ENCODE assay signal across 10 cellular contexts in genomic region chr22:30327864-30328345, GRCh38. TPM values are rescaled to one million over a fixed set of nuclear protein-coding genes. Genes with fewer than 3 reads are reported as not detected.
A peak's percentile ranks its signal among the peaks of the same experiment; 100 is the strongest.
DNase-seq lines count a peak whose midpoint lies in the region; ATAC-seq, FAIRE-seq and TF ChIP-seq lines count a peak whose summit lies in the region.
"Had no signal": no experiment of that assay in that cellular context is flagged by ENCODE, and none has a peak within 500 bp of the region (broad histone marks: within the 10 kb centered on the region; RNA-seq: fewer than 3 reads in every experiment).

No MANE protein-coding gene starts in this region.

- no peak for FAIRE-seq in H54 (lab: Jason Lieb, UNC)

- TF ChIP-seq CTCF in left lung (IDR thresholded peaks at IDR 0.05) = no peak
- peak; percentile 12 for TF ChIP-seq CTCF in upper lobe of right lung (IDR thresholded peaks at IDR 0.05)

- intact Hi-C loops in left lung (cut with DNase I) (no loop called here), upper lobe of right lung (cut with DNase I) (no loop called here)

- H3K9me3 Mint-ChIP-seq in activated naive CD4-positive, alpha-beta T cell treated with anti-CD3 and anti-CD28 coated beads, Interleukin-2, amount 10 ng/mL, durations not matched to agents 7 days and 5 days = peaks cover 4% of the 10 kb centered on the region
- no peaks in the 10 kb centered on the region for H3K9me3 Mint-ChIP-seq in activated naive CD4-positive, alpha-beta T cell treated with anti-CD3 and anti-CD28 coated beads, Interleukin-2, amount 50 U/mL, for 72 hours

- H3K4me3 Mint-ChIP-seq in activated naive CD4-positive, alpha-beta T cell treated with anti-CD3 and anti-CD28 coated beads, Interleukin-2, amount 10 ng/mL, durations not matched to agents 7 days and 5 days = peak overlapping the region; percentile 65

- H3K27me3 Mint-ChIP-seq in activated naive CD4-positive, alpha-beta T cell treated with anti-CD3 and anti-CD28 coated beads, Interleukin-2, amount 10 ng/mL, durations not matched to agents 7 days and 5 days = no peaks in the 10 kb centered on the region

- ATAC-seq in activated naive CD4-positive, alpha-beta T cell treated with anti-CD3 and anti-CD28 coated beads, Interleukin-2, amount 50 U/mL, for 72 hours = no peak
- ATAC-seq in left lung = peak; percentile 51
- ATAC-seq in upper lobe of right lung = no peak
- no peak for ATAC-seq in GM21786 (IDR thresholded peaks at IDR 0.05; ENCODE audit: unreplicated experiment)

- CTCF ChIA-PET in activated naive CD4-positive, alpha-beta T cell treated with anti-CD3 and anti-CD28 coated beads, Interleukin-2, amount 10 ng/mL, durations not matched to agents 7 days and 5 days (lab: Charles Lee) = interaction anchor here (0.8 to 7.4 kb wide), 3 partner anchors 15 to 39 kb away, joined by 3 to 62 read pairs (median 3); partner anchors contain the start of gene CASTOR1

- H3K4me3 ChIP-seq in left lung (no peak overlapping the region), upper lobe of right lung (no peak overlapping the region)
- H3K4me3 ChIP-seq: lung had no signal

- H3K36me3 Mint-ChIP-seq in activated naive CD4-positive, alpha-beta T cell treated with anti-CD3 and anti-CD28 coated beads, Interleukin-2, amount 10 ng/mL, durations not matched to agents 7 days and 5 days = peaks cover 47% of the 10 kb centered on the region
- H3K36me3 Mint-ChIP-seq in activated naive CD4-positive, alpha-beta T cell treated with anti-CD3 and anti-CD28 coated beads, Interleukin-2, amount 50 U/mL, for 72 hours = peaks cover 12 to 20% of the 10 kb centered on the region in 2 donors

- H3K4me1 Mint-ChIP-seq in activated naive CD4-positive, alpha-beta T cell treated with anti-CD3 and anti-CD28 coated beads, Interleukin-2, amount 10 ng/mL, durations not matched to agents 7 days and 5 days = peaks cover 52% of the 10 kb centered on the region

- H3K36me3 ChIP-seq in left lung (peaks cover 0 to 49% of the 10 kb centered on the region in 2 donors), upper lobe of right lung (peaks cover 24% of the 10 kb centered on the region)

- H3K27ac ChIP-seq in left lung (peak overlapping the region in 1 of 2 donors; percentile 88), upper lobe of right lung (peak overlapping the region; percentile 77)

- TF ChIP-seq POLR2A in H54 (IDR thresholded peaks at IDR 0.05; ENCODE audit: low read depth, low read length) = no peak

- H3K9me3 ChIP-seq in left lung (no peaks in the 10 kb centered on the region), upper lobe of right lung (no peaks in the 10 kb centered on the region)

- H3K27ac Mint-ChIP-seq in activated naive CD4-positive, alpha-beta T cell treated with anti-CD3 and anti-CD28 coated beads, Interleukin-2, amount 10 ng/mL, durations not matched to agents 7 days and 5 days = peak overlapping the region; percentile 72
- peak overlapping the region; percentile 75 to 89 for H3K27ac Mint-ChIP-seq in activated naive CD4-positive, alpha-beta T cell treated with anti-CD3 and anti-CD28 coated beads, Interleukin-2, amount 50 U/mL, for 72 hours

- H3K4me1 ChIP-seq in left lung = peaks cover 25 to 39% of the 10 kb centered on the region in 2 donors
- H3K4me1 ChIP-seq in upper lobe of right lung = peaks cover 36% of the 10 kb centered on the region

- DNase-seq in activated naive CD4-positive, alpha-beta T cell treated with anti-CD3 and anti-CD28 coated beads, Interleukin-2, amount 10 ng/mL, durations not matched to agents 7 days and 5 days = no peak
- DNase-seq in activated naive CD4-positive, alpha-beta T cell (lab: John Stamatoyannopoulos, UW) = no peak
- DNase-seq in activated naive CD4-positive, alpha-beta T cell treated with anti-CD3 and anti-CD28 coated beads, Interleukin-2, amount 50 U/mL, for 72 hours (ENCODE audit: low spot score in 2 of 2) = no peak
- no peak for DNase-seq in left lung
- DNase-seq in upper lobe of right lung = no peak
- DNase-seq in UCSD-AML1 (lab: John Stamatoyannopoulos, UW; ENCODE audit: unreplicated experiment) = no peak
- no peak for DNase-seq in H54 (ENCODE audit: insufficient read length, low spot score)
- DNase-seq: DMS79 had no signal

- H3K27me3 ChIP-seq in left lung = no peaks in the 10 kb centered on the region
- H3K27me3 ChIP-seq in upper lobe of right lung = no peaks in the 10 kb centered on the region

RNA-seq across cellular contexts. Expression of gene TBC1D10A, which starts 1.2 kb away (rescaled TPM):
- total RNA-seq in activated naive CD4-positive, alpha-beta T cell treated with anti-CD3 and anti-CD28 coated beads, Interleukin-2, amount 50 U/mL, for 72 hours = 10 to 100 TPM; 27.2 to 36.9 TPM
- total RNA-seq in left lung (10 to 100 TPM; 21.7 to 25.4 TPM), upper lobe of right lung (29.6 TPM)

RNA-seq across cellular contexts. Expression of gene SF3A1, which starts 28.8 kb away (rescaled TPM):
- total RNA-seq in activated naive CD4-positive, alpha-beta T cell treated with anti-CD3 and anti-CD28 coated beads, Interleukin-2, amount 50 U/mL, for 72 hours = 100 to 1,000 TPM; 229 to 281 TPM
- total RNA-seq in left lung = 100 to 1,000 TPM; 133 to 146 TPM
- total RNA-seq in upper lobe of right lung = 164 TPM

RNA-seq across cellular contexts. Expression of gene CCDC157, which starts 28.9 kb away (rescaled TPM):
- total RNA-seq in activated naive CD4-positive, alpha-beta T cell treated with anti-CD3 and anti-CD28 coated beads, Interleukin-2, amount 50 U/mL, for 72 hours = 1 to 10 TPM in 1 of 2 donors, not detected in 1; 2.9 TPM
- total RNA-seq in left lung (1 to 10 TPM; 2.8 to 3.9 TPM), upper lobe of right lung (2.7 TPM)

RNA-seq across cellular contexts. Expression of gene CASTOR1, which starts 38.6 kb away (rescaled TPM):
- total RNA-seq in activated naive CD4-positive, alpha-beta T cell treated with anti-CD3 and anti-CD28 coated beads, Interleukin-2, amount 50 U/mL, for 72 hours = 1 to 10 TPM; 6.3 to 7.5 TPM
- total RNA-seq in left lung = 10 to 100 TPM; 12.4 to 12.8 TPM
- total RNA-seq in upper lobe of right lung = 15.9 TPM

RNA-seq across cellular contexts. Expression of gene RNF215, which starts 59.3 kb away (rescaled TPM):
- total RNA-seq in activated naive CD4-positive, alpha-beta T cell treated with anti-CD3 and anti-CD28 coated beads, Interleukin-2, amount 50 U/mL, for 72 hours = 10 to 100 TPM in 1 of 2 donors, 1 to 10 TPM in 1; 6.8 to 11.8 TPM
- total RNA-seq in left lung (10 to 100 TPM; 14.6 to 19.0 TPM), upper lobe of right lung (16.5 TPM)
